In genomic region chr1:52436817-52437216, GRCh38 we compare ENCODE assay signal across 28 cellular contexts.
"Had no signal": no experiment of that assay in that cellular context is flagged by ENCODE, and none has a peak within 500 bp of the region (broad histone marks: within the 10 kb centered on the region; RNA-seq: fewer than 3 reads in every experiment).

No MANE protein-coding gene starts in this region.

- ATAC-seq: activated naive CD8-positive, alpha-beta T cell treated with anti-CD3 and anti-CD28 coated beads, Interleukin-2, amount 50 U/mL, for 24 hours; activated T-cell treated with anti-CD3 and anti-CD28 coated beads, Interleukin-2, amount 50 U/mL, for 4 hours; activated T-helper 17 cell treated with anti-CD3 and anti-CD28 coated beads, Interleukin-2, amount 50 U/mL, for 72 hours; left cardiac atrium; left ventricle myocardium superior; naive thymus-derived CD4-positive, alpha-beta T cell; right cardiac atrium; T-helper 17 cell had no signal

- H3K27me3 Mint-ChIP-seq: activated CD4-positive, alpha-beta memory T cell treated with anti-CD3 and anti-CD28 coated beads, Interleukin-2, amount 10 ng/mL, durations not matched to agents 7 days and 5 days; activated CD4-positive, alpha-beta T cell treated with anti-CD3 and anti-CD28 coated beads, Interleukin-2, amount 10 ng/mL, durations not matched to agents 7 days and 5 days; activated naive CD4-positive, alpha-beta T cell treated with anti-CD3 and anti-CD28 coated beads, Interleukin-2, amount 50 U/mL, for 24 hours; activated naive CD8-positive, alpha-beta T cell treated with anti-CD3 and anti-CD28 coated beads, Interleukin-2, amount 50 U/mL, for 24 hours; activated T-helper 17 cell treated with anti-CD3 and anti-CD28 coated beads, Interleukin-2, amount 50 U/mL, for 72 hours; central memory CD8-positive, alpha-beta T cell; naive thymus-derived CD4-positive, alpha-beta T cell; T-helper 17 cell had no signal

- H3K27ac Mint-ChIP-seq: activated CD4-positive, alpha-beta memory T cell treated with anti-CD3 and anti-CD28 coated beads, Interleukin-2, amount 10 ng/mL, durations not matched to agents 7 days and 5 days; activated CD4-positive, alpha-beta T cell treated with anti-CD3 and anti-CD28 coated beads, Interleukin-2, amount 10 ng/mL, durations not matched to agents 7 days and 5 days; activated naive CD4-positive, alpha-beta T cell treated with anti-CD3 and anti-CD28 coated beads, Interleukin-2, amount 50 U/mL, for 24 hours; activated naive CD8-positive, alpha-beta T cell treated with anti-CD3 and anti-CD28 coated beads, Interleukin-2, amount 50 U/mL, for 24 hours; activated T-helper 17 cell treated with anti-CD3 and anti-CD28 coated beads, Interleukin-2, amount 50 U/mL, for 72 hours; naive thymus-derived CD4-positive, alpha-beta T cell; T-helper 17 cell had no signal

- DNase-seq: activated CD4-positive, alpha-beta memory T cell treated with anti-CD3 and anti-CD28 coated beads, Interleukin-2, amount 10 ng/mL, durations not matched to agents 7 days and 5 days; activated CD4-positive, alpha-beta T cell treated with anti-CD3 and anti-CD28 coated beads, Interleukin-2, amount 10 ng/mL, durations not matched to agents 7 days and 5 days; activated CD4-positive, CD25-positive, alpha-beta regulatory T cell treated with anti-CD3 and anti-CD28 coated beads, Interleukin-2, amount 50 U/mL, for 72 hours; activated CD8-positive, alpha-beta memory T cell treated with anti-CD3 and anti-CD28 coated beads, Interleukin-2, amount 50 U/mL, for 48 hours; activated gamma-delta T cell treated with Interleukin-2 at 50 U/mL for 16 hours; activated naive CD8-positive, alpha-beta T cell treated with anti-CD3 and anti-CD28 coated beads, Interleukin-2, amount 50 U/mL, for 24 hours; activated T-cell treated with anti-CD3 and anti-CD28 coated beads, Interleukin-2, amount 50 U/mL, for 4 hours; dermis blood vessel endothelial cell; effector CD4-positive, alpha-beta T cell; esophagus squamous epithelium; foreskin melanocyte; islet precursor cell; left cardiac atrium; left ventricle myocardium superior; naive thymus-derived CD4-positive, alpha-beta T cell; occipital lobe; right cardiac atrium; stimulated activated CD4-positive, alpha-beta T cell treated with anti-CD3 and anti-CD28 coated beads, Interleukin-2, amount 100 ng/mL, for 48 hours; stimulated activated naive CD4-positive, alpha-beta T cell treated with Interleukin-2 at 50 U/mL for 16 hours; T-helper 17 cell; T1000; WERI-Rb-1 had no signal

- H3K9me3 Mint-ChIP-seq: activated CD4-positive, alpha-beta memory T cell treated with anti-CD3 and anti-CD28 coated beads, Interleukin-2, amount 10 ng/mL, durations not matched to agents 7 days and 5 days; activated CD4-positive, alpha-beta T cell treated with anti-CD3 and anti-CD28 coated beads, Interleukin-2, amount 10 ng/mL, durations not matched to agents 7 days and 5 days; activated naive CD4-positive, alpha-beta T cell treated with anti-CD3 and anti-CD28 coated beads, Interleukin-2, amount 50 U/mL, for 24 hours; activated naive CD8-positive, alpha-beta T cell treated with anti-CD3 and anti-CD28 coated beads, Interleukin-2, amount 50 U/mL, for 24 hours; activated T-cell treated with anti-CD3 and anti-CD28 coated beads, Interleukin-2, amount 50 U/mL, for 4 hours; activated T-helper 17 cell treated with anti-CD3 and anti-CD28 coated beads, Interleukin-2, amount 50 U/mL, for 72 hours; central memory CD8-positive, alpha-beta T cell; naive thymus-derived CD4-positive, alpha-beta T cell; neural crest cell had no signal

- H3K27me3 ChIP-seq: esophagus squamous epithelium, tibial nerve had no signal

- H3K4me3 ChIP-seq: esophagus squamous epithelium, tibial nerve had no signal

- H3K4me1 Mint-ChIP-seq: activated CD4-positive, alpha-beta T cell treated with anti-CD3 and anti-CD28 coated beads, Interleukin-2, amount 10 ng/mL, durations not matched to agents 7 days and 5 days; activated naive CD4-positive, alpha-beta T cell treated with anti-CD3 and anti-CD28 coated beads, Interleukin-2, amount 50 U/mL, for 24 hours; activated naive CD8-positive, alpha-beta T cell treated with anti-CD3 and anti-CD28 coated beads, Interleukin-2, amount 50 U/mL, for 24 hours; activated T-helper 17 cell treated with anti-CD3 and anti-CD28 coated beads, Interleukin-2, amount 50 U/mL, for 72 hours; central memory CD8-positive, alpha-beta T cell; neural crest cell had no signal

- H3K4me1 ChIP-seq: esophagus squamous epithelium, tibial nerve had no signal

- H3K9me3 ChIP-seq: esophagus squamous epithelium, tibial nerve had no signal

- H3K27ac ChIP-seq: epithelial cell of prostate, esophagus squamous epithelium, tibial nerve, WERI-Rb-1 had no signal

- H3K4me3 Mint-ChIP-seq: activated CD4-positive, alpha-beta memory T cell treated with anti-CD3 and anti-CD28 coated beads, Interleukin-2, amount 10 ng/mL, durations not matched to agents 7 days and 5 days; activated CD4-positive, alpha-beta T cell treated with anti-CD3 and anti-CD28 coated beads, Interleukin-2, amount 10 ng/mL, durations not matched to agents 7 days and 5 days; activated naive CD4-positive, alpha-beta T cell treated with anti-CD3 and anti-CD28 coated beads, Interleukin-2, amount 50 U/mL, for 24 hours; activated naive CD8-positive, alpha-beta T cell treated with anti-CD3 and anti-CD28 coated beads, Interleukin-2, amount 50 U/mL, for 24 hours; activated T-cell treated with anti-CD3 and anti-CD28 coated beads, Interleukin-2, amount 50 U/mL, for 4 hours; activated T-helper 17 cell treated with anti-CD3 and anti-CD28 coated beads, Interleukin-2, amount 50 U/mL, for 72 hours; central memory CD8-positive, alpha-beta T cell; naive thymus-derived CD4-positive, alpha-beta T cell; neural crest cell; T-helper 17 cell had no signal
